In genomic region chr16:29665294-29666077, GRCh38 we compare ENCODE assay signal across 9 cellular contexts. TPM values are rescaled to one million over a fixed set of nuclear protein-coding genes. Genes with fewer than 3 reads are reported as not detected.
DNase-seq lines count a peak whose midpoint lies in the region; ATAC-seq, FAIRE-seq and TF ChIP-seq lines count a peak whose summit lies in the region.
"Had no signal": no experiment of that assay in that cellular context is flagged by ENCODE, and none has a peak within 500 bp of the region (broad histone marks: within the 10 kb centered on the region; RNA-seq: fewer than 3 reads in every experiment).

No MANE protein-coding gene starts in this region.

- DNase-seq in HepG2 (ENCODE audit: low spot score) (no peak), right lobe of liver (no peak), upper lobe of right lung (peak; percentile 64), uterus (no peak), foreskin keratinocyte (no peak)
- peak; percentile 3 for DNase-seq in activated effector memory CD4-positive, alpha-beta T cell treated with Interleukin-2 at 50 U/mL for 16 hours

- peak overlapping the region; percentile 70 for H3K4me2 ChIP-seq in HepG2 (ENCODE audit: low read depth, low read length)

- ATAC-seq in HepG2 (peak; percentile 59), right lobe of liver (no peak), upper lobe of right lung (no peak), foreskin keratinocyte (no peak), HG03280 (IDR thresholded peaks at IDR 0.05; ENCODE audit: unreplicated experiment) (no peak)

- H2AFZ ChIP-seq in HepG2 (ENCODE audit: low read length), result no peak overlapping the region

- H4K20me1 ChIP-seq in HepG2 (ENCODE audit: insufficient read depth, low read length), result no peaks in the 10 kb centered on the region

- no peak for FAIRE-seq in HepG2 (lab: Jason Lieb, UNC)

- no peaks in the 10 kb centered on the region for H3K9me3 ChIP-seq in HepG2 (ENCODE audit: low read length)
- no peaks in the 10 kb centered on the region for H3K9me3 ChIP-seq in right lobe of liver
- H3K9me3 ChIP-seq in mesodermal cell (ENCODE audit: control insufficient read depth, low read length), result no peaks in the 10 kb centered on the region
- H3K9me3 ChIP-seq in upper lobe of right lung, result no peaks in the 10 kb centered on the region
- no peaks in the 10 kb centered on the region for H3K9me3 ChIP-seq in uterus

- H3K79me2 ChIP-seq in HepG2 (ENCODE audit: insufficient read depth, low read length), result no peaks in the 10 kb centered on the region

- WGBS in HepG2 (ENCODE audit: low lambda C conversion rate), result 51% methylated on average over 15 of the region's 15 CpGs
- 57% methylated on average over 15 of the region's 15 CpGs for WGBS in right lobe of liver (ENCODE audit: insufficient coverage, low coverage, low lambda C conversion rate, missing lambda C conversion rate)
- WGBS in mesodermal cell (ENCODE audit: insufficient coverage in 2 of 2), 2 experiments, result 89 to 91% methylated on average over 11 to 13 of the region's 15 CpGs

- in situ Hi-C loops in HepG2 (cut with HindIII; ENCODE audit: extremely low pct_ligation_motif_present, low pct_unique_long_range_greater_than_20kb), result no loop called here

- POLR2A ChIA-PET in HepG2 (lab: Yijun Ruan, JAX), result interaction anchor here (1.2 to 5.2 kb wide), 3 partner anchors 10 to 14 kb away, joined by 3 to 23 read pairs (median 15); partner anchors contain the start of gene QPRT

- H3K27ac ChIP-seq in HepG2 (ENCODE audit: extremely low read length, insufficient read depth, low read length), result no peak overlapping the region
- H3K27ac ChIP-seq in right lobe of liver, result no peak overlapping the region
- peak overlapping the region; percentile 86 for H3K27ac ChIP-seq in mesodermal cell (ENCODE audit: low read depth, low read length, severe bottlenecking)
- no peak overlapping the region for H3K27ac ChIP-seq in upper lobe of right lung
- no peak overlapping the region for H3K27ac ChIP-seq in uterus
- no peak overlapping the region for H3K27ac ChIP-seq in foreskin keratinocyte

- TF ChIP-seq POLR2A in HepG2 (IDR thresholded peaks at IDR 0.05; ENCODE audit: insufficient read depth in 1 of 2, low read depth in 2 of 2, low read length in 2 of 2), result no peak
- no peak for TF ChIP-seq POLR2A in right lobe of liver (IDR thresholded peaks at IDR 0.05)
- no peak for TF ChIP-seq POLR2A in uterus (IDR thresholded peaks at IDR 0.05)

- CTCF ChIA-PET in HepG2 (lab: Yijun Ruan, JAX; ENCODE audit: low intra/inter-chr PET ratio, low total read pairs), result no interaction called here

- no peaks in the 10 kb centered on the region for H3K36me3 ChIP-seq in HepG2 (replicated peaks in 1 of 2; ENCODE audit: control insufficient read depth in 1 of 2, insufficient read depth in 2 of 2, low read length in 2 of 2)
- no peaks in the 10 kb centered on the region for H3K36me3 ChIP-seq in right lobe of liver
- H3K36me3 ChIP-seq in mesodermal cell (ENCODE audit: control insufficient read depth, insufficient read depth, low read length), result no peaks in the 10 kb centered on the region
- no peaks in the 10 kb centered on the region for H3K36me3 ChIP-seq in upper lobe of right lung
- no peaks in the 10 kb centered on the region for H3K36me3 ChIP-seq in uterus

- H3K27me3 ChIP-seq in HepG2 (ENCODE audit: control insufficient read depth in 1 of 2, insufficient read depth in 2 of 2, low read length in 2 of 2) (no peaks in the 10 kb centered on the region), right lobe of liver (no peaks in the 10 kb centered on the region), upper lobe of right lung (no peaks in the 10 kb centered on the region), uterus (no peaks in the 10 kb centered on the region), foreskin keratinocyte (peaks cover 5% of the 10 kb centered on the region)

- TF ChIP-seq CTCF in HepG2 (CRISPR knock-in tag; IDR thresholded peaks at IDR 0.05) (no peak), right lobe of liver (IDR thresholded peaks at IDR 0.05) (no peak), upper lobe of right lung (IDR thresholded peaks at IDR 0.05) (no peak), uterus (IDR thresholded peaks at IDR 0.05) (no peak), foreskin keratinocyte (conservative IDR thresholded peaks at IDR 0.05) (no peak)

- H3K9ac ChIP-seq in HepG2 (ENCODE audit: insufficient read depth, low read depth, low read length), result no peak overlapping the region; the same call in 1 of the 2 replicates

- intact Hi-C loops in HepG2 (cut with micrococcal nuclease; ENCODE audit: unreplicated experiment) (no loop called here), right lobe of liver (cut with DNase I) (no loop called here), upper lobe of right lung (cut with DNase I) (no loop called here), uterus (cut with DNase I; ENCODE audit: low total_unique reads) (no loop called here)

- BruUV-seq in HepG2 (replicated peaks; lab: Mats Ljungman, UMichigan), result no TSS peak

- TF ChIP-seq EP300 in HepG2 (IDR thresholded peaks at IDR 0.05; ENCODE audit: low read depth in 2 of 2, low read length in 2 of 2) (no peak), HepG2 (CRISPR knock-in tag; IDR thresholded peaks at IDR 0.05; ENCODE audit: borderline replicate concordance) (no peak)

- peaks cover 51% of the 10 kb centered on the region for H3K4me1 ChIP-seq in HepG2 (ENCODE audit: insufficient read depth, low read length)
- H3K4me1 ChIP-seq in right lobe of liver, result no peaks in the 10 kb centered on the region
- H3K4me1 ChIP-seq in mesodermal cell (ENCODE audit: control insufficient read depth, insufficient read depth, low read length, poor library complexity, severe bottlenecking), result peaks cover 8% of the 10 kb centered on the region
- H3K4me1 ChIP-seq in upper lobe of right lung, result no peaks in the 10 kb centered on the region
- H3K4me1 ChIP-seq in uterus, result peaks cover 0 to 6% of the 10 kb centered on the region in 2 donors
- no peaks in the 10 kb centered on the region for H3K4me1 ChIP-seq in foreskin keratinocyte

- TF ChIP-seq RAD21 in HepG2 (CRISPR knock-in tag; IDR thresholded peaks at IDR 0.05), result no peak

- H3K4me3 ChIP-seq in HepG2 (replicated peaks in 1 of 3; ENCODE audit: insufficient read depth in 1 of 3, low read depth in 2 of 3, low read length in 3 of 3) (peak overlapping the region in 1 of 3 experiments; percentile 18; a peak in 1 of 6 replicates), right lobe of liver (no peak overlapping the region), mesodermal cell (ENCODE audit: extremely low read depth, insufficient read depth, low read length, poor library complexity, severe bottlenecking) (no peak overlapping the region), upper lobe of right lung (peak overlapping the region; percentile 51), uterus (no peak overlapping the region)

RNA-seq across cellular contexts. Expression of gene SPN, which starts 2.4 kb away (rescaled TPM):
- 0.22 and 0.38 TPM in 2 replicates for total RNA-seq in HepG2 (2016; rRNA removed; fragmentation: Illumina TruSeq; extraction: Trizol)
- total RNA-seq in HepG2 (2016; cell fraction: cytosol; rRNA removed; fragmentation: Illumina TruSeq; extraction: Trizol; ENCODE audit: low read depth), result 0.10 TPM in 1 of 2 replicates, not detected in the other
- 0.10 and 0.35 TPM in 2 replicates for total RNA-seq in HepG2 (2016; cell fraction: insoluble cytoplasmic fraction; rRNA removed; fragmentation: Illumina TruSeq; extraction: Trizol)
- total RNA-seq in HepG2 (2016; cell fraction: membrane; rRNA removed; fragmentation: Illumina TruSeq; extraction: Trizol), result 0.06 TPM in 1 of 2 replicates, not detected in the other
- 0.28 and 0.34 TPM in 2 replicates for total RNA-seq in HepG2 (2016; cell fraction: nucleus; rRNA removed; fragmentation: Illumina TruSeq; extraction: Trizol)
- 1.6 and 3.8 TPM in 2 replicates for polyA plus RNA-seq in HepG2 (2011; rRNA removed)
- polyA plus RNA-seq in HepG2 (2011; cell fraction: cytosol; rRNA removed), result 0.94 and 1.1 TPM in 2 replicates
- polyA plus RNA-seq in HepG2 (2011; cell fraction: nucleus; rRNA removed), result 1.1 and 2.5 TPM in 2 replicates
- 2.4 and 2.5 TPM in 2 replicates for polyA plus RNA-seq in HepG2 (2012)
- polyA plus RNA-seq in HepG2 (2016; cell fraction: cytosol; fragmentation: Illumina TruSeq; extraction: Trizol; ENCODE audit: low read depth), result 0.07 and 0.09 TPM in 2 replicates
- polyA plus RNA-seq in HepG2 (2016; cell fraction: insoluble cytoplasmic fraction; fragmentation: Illumina TruSeq; extraction: Trizol; ENCODE audit: low read depth), result 0.25 and 0.39 TPM in 2 replicates
- polyA plus RNA-seq in HepG2 (2016; cell fraction: membrane; fragmentation: Illumina TruSeq; extraction: Trizol; ENCODE audit: low read depth), result 0.13 and 0.23 TPM in 2 replicates
- polyA plus RNA-seq in HepG2 (2016; cell fraction: nucleus; fragmentation: Illumina TruSeq; extraction: Trizol; ENCODE audit: insufficient read depth, low read depth), result 0.44 and 1.1 TPM in 2 replicates
- polyA minus RNA-seq in HepG2 (2011; rRNA and poly(A)+ RNA removed; ENCODE audit: low replicate concordance), result 1.7 and 5.3 TPM in 2 replicates
- polyA minus RNA-seq in HepG2 (2011; cell fraction: cytosol; rRNA and poly(A)+ RNA removed), result 0.79 and 1.7 TPM in 2 replicates
- polyA minus RNA-seq in HepG2 (2011; cell fraction: nucleus; rRNA and poly(A)+ RNA removed), result 0.52 and 1.4 TPM in 2 replicates
- 1 to 10 TPM in 4 of 6 experiments, under 1 TPM in 2; 0.60 to 3.3 (median 1.4) TPM for total RNA-seq in right lobe of liver
- polyA plus RNA-seq in mesodermal cell (2013, experiment 1 of 2), result 0.88 TPM
- 0.40 TPM for polyA plus RNA-seq in mesodermal cell (2013, experiment 2 of 2)
- total RNA-seq in upper lobe of right lung, result 70.7 TPM
- 1 to 10 TPM in 1 of 4 donors, under 1 TPM in 2, not detected in 1; 0.26 to 2.4 (median 0.83) TPM for total RNA-seq in uterus
- not detected in 2 replicates for total RNA-seq in foreskin keratinocyte
- polyA plus RNA-seq in foreskin keratinocyte, result not detected in 2 replicates
- total RNA-seq: osteocyte had no signal

RNA-seq across cellular contexts. Expression of gene QPRT, which starts 13.5 kb away (rescaled TPM):
- total RNA-seq in HepG2 (2016; rRNA removed; fragmentation: Illumina TruSeq; extraction: Trizol) (218 and 244 TPM in 2 replicates), right lobe of liver (100 to 1,000 TPM in 5 of 6 experiments, 10 to 100 TPM in 1; 95.2 to 154 (median 128) TPM), upper lobe of right lung (15.0 TPM), uterus (10 to 100 TPM; 16.7 to 54.3 (median 23.1) TPM), foreskin keratinocyte (80.5 and 91.7 TPM in 2 replicates)
- 87.1 and 92.9 TPM in 2 replicates for total RNA-seq in HepG2 (2016; cell fraction: cytosol; rRNA removed; fragmentation: Illumina TruSeq; extraction: Trizol; ENCODE audit: low read depth)
- total RNA-seq in HepG2 (2016; cell fraction: insoluble cytoplasmic fraction; rRNA removed; fragmentation: Illumina TruSeq; extraction: Trizol), result 223 and 253 TPM in 2 replicates
- 152 and 159 TPM in 2 replicates for total RNA-seq in HepG2 (2016; cell fraction: membrane; rRNA removed; fragmentation: Illumina TruSeq; extraction: Trizol)
- total RNA-seq in HepG2 (2016; cell fraction: nucleus; rRNA removed; fragmentation: Illumina TruSeq; extraction: Trizol), result 99.3 and 115 TPM in 2 replicates
- polyA plus RNA-seq in HepG2 (2011; rRNA removed) (130 and 137 TPM in 2 replicates), foreskin keratinocyte (111 and 129 TPM in 2 replicates)
- 103 and 170 TPM in 2 replicates for polyA plus RNA-seq in HepG2 (2011; cell fraction: cytosol; rRNA removed)
- polyA plus RNA-seq in HepG2 (2011; cell fraction: nucleus; rRNA removed), result 80.0 and 88.2 TPM in 2 replicates
- 123 and 130 TPM in 2 replicates for polyA plus RNA-seq in HepG2 (2012)
- polyA plus RNA-seq in HepG2 (2016; cell fraction: cytosol; fragmentation: Illumina TruSeq; extraction: Trizol; ENCODE audit: low read depth), result 105 and 118 TPM in 2 replicates
- 245 and 255 TPM in 2 replicates for polyA plus RNA-seq in HepG2 (2016; cell fraction: insoluble cytoplasmic fraction; fragmentation: Illumina TruSeq; extraction: Trizol; ENCODE audit: low read depth)
- polyA plus RNA-seq in HepG2 (2016; cell fraction: membrane; fragmentation: Illumina TruSeq; extraction: Trizol; ENCODE audit: low read depth), result 133 and 135 TPM in 2 replicates
- 215 and 218 TPM in 2 replicates for polyA plus RNA-seq in HepG2 (2016; cell fraction: nucleus; fragmentation: Illumina TruSeq; extraction: Trizol; ENCODE audit: insufficient read depth, low read depth)
- 1.2 and 248 TPM in 2 replicates for polyA minus RNA-seq in HepG2 (2011; rRNA and poly(A)+ RNA removed; ENCODE audit: low replicate concordance)
- 160 and 171 TPM in 2 replicates for polyA minus RNA-seq in HepG2 (2011; cell fraction: cytosol; rRNA and poly(A)+ RNA removed)
- polyA minus RNA-seq in HepG2 (2011; cell fraction: nucleus; rRNA and poly(A)+ RNA removed), result 30.1 and 34.9 TPM in 2 replicates
- 103 TPM for polyA plus RNA-seq in mesodermal cell (2013, experiment 1 of 2)
- polyA plus RNA-seq in mesodermal cell (2013, experiment 2 of 2), result 96.7 TPM

Comparison
In these comparisons a context has a peak if more than half of its experiments do, and no peak if none do; other contexts are left out.
1. DNase-seq: peak in activated effector memory CD4-positive, alpha-beta T cell treated with Interleukin-2 at 50 U/mL for 16 hours (single experiment) and upper lobe of right lung (single experiment); none in HepG2 (single experiment), right lobe of liver (0 of 3), uterus (0 of 2) and foreskin keratinocyte (0 of 2).
2. RNA of gene SPN, which starts 2.4 kb away (total RNA-seq): 70.7 TPM in upper lobe of right lung (single experiment); 0.60 to 3.3 TPM in right lobe of liver, 0.26 to 2.4 TPM in uterus, 0.06 to 0.38 TPM in HepG2 and not detected in foreskin keratinocyte; every median in the first group is over 10 times any median in the second.